Comparison of ENCODE assay signal across 8 cellular contexts in genomic region chr16:67719778-67720144, GRCh38. TPM values are rescaled to one million over a fixed set of nuclear protein-coding genes. Genes with fewer than 3 reads are reported as not detected.
DNase-seq lines count a peak whose midpoint lies in the region; ATAC-seq, FAIRE-seq and TF ChIP-seq lines count a peak whose summit lies in the region.

No MANE protein-coding gene starts in this region.

- WGBS in HUES64 = 1% methylated on average over 4 of the region's 5 CpGs

- H3K9ac ChIP-seq in HUES64 (ENCODE audit: low read depth, low read length) (peak overlapping the region; percentile 77), stomach smooth muscle (ENCODE audit: low read length in 2 of 2) (peak overlapping the region; percentile 86 to 94)

- H3K4me1 Mint-ChIP-seq in WTC11 (peaks cover 19% of the 10 kb centered on the region), endothelial cell (ENCODE audit: unreplicated experiment) (peaks cover 27% of the 10 kb centered on the region)

- H3K36me3 Mint-ChIP-seq in WTC11 (no peaks in the 10 kb centered on the region), endothelial cell (ENCODE audit: low read depth, unreplicated experiment) (peaks cover 5% of the 10 kb centered on the region)

- no peaks in the 10 kb centered on the region for H3K27me3 Mint-ChIP-seq in WTC11 (ENCODE audit: low read depth)
- peaks cover 5% of the 10 kb centered on the region for H3K27me3 Mint-ChIP-seq in endothelial cell (ENCODE audit: unreplicated experiment)

- peak overlapping the region; percentile 50 for H3K27ac ChIP-seq in HUES64 (ENCODE audit: low read depth, low read length)
- H3K27ac ChIP-seq in lower lobe of right lung = peak overlapping the region; percentile 86
- H3K27ac ChIP-seq in stomach smooth muscle (ENCODE audit: low read length) = peak overlapping the region; percentile 81

- no peaks in the 10 kb centered on the region for H3K9me3 ChIP-seq in HUES64 (ENCODE audit: insufficient read depth, low read depth, low read length)
- no peaks in the 10 kb centered on the region for H3K9me3 ChIP-seq in lower lobe of right lung
- H3K9me3 ChIP-seq in stomach smooth muscle (ENCODE audit: control insufficient read depth in 2 of 2, low read length in 2 of 2) = no peaks in the 10 kb centered on the region

- peaks cover 3% of the 10 kb centered on the region; the same call in 1 of the 2 replicates for H3K4me1 ChIP-seq in HUES64 (ENCODE audit: insufficient read depth, low read length)
- peaks cover 20% of the 10 kb centered on the region for H3K4me1 ChIP-seq in lower lobe of right lung
- peaks cover 18% of the 10 kb centered on the region for H3K4me1 ChIP-seq in stomach smooth muscle (ENCODE audit: control insufficient read depth, insufficient read depth, low read length)

- peak; percentile 12; the same call in 1 of the 2 replicates for ATAC-seq in WTC11
- ATAC-seq in lower lobe of right lung = peak; percentile 54 to 55

- intact Hi-C loops in lower lobe of right lung (cut with DNase I) = no loop called here

- FAIRE-seq in GM19239 (lab: Jason Lieb, UNC) = no peak

- H3K27ac Mint-ChIP-seq in WTC11 (peak overlapping the region; percentile 82), endothelial cell (ENCODE audit: unreplicated experiment) (peak overlapping the region; percentile 99)

- H3K36me3 ChIP-seq in HUES64 (ENCODE audit: insufficient read depth, low read length) = peaks cover 4% of the 10 kb centered on the region; the same call in 1 of the 2 replicates
- peaks cover 15% of the 10 kb centered on the region for H3K36me3 ChIP-seq in lower lobe of right lung
- H3K36me3 ChIP-seq in stomach smooth muscle (ENCODE audit: control insufficient read depth in 2 of 2, insufficient read depth in 2 of 2, low read length in 2 of 2) = peaks cover 2 to 3% of the 10 kb centered on the region in 2 donors

- POLR2A ChIA-PET in WTC11 (lab: Charles Lee) = interaction anchor here (0.6 to 1.3 kb wide), 4 partner anchors 25 to 117 kb away, joined by 3 to 11 read pairs (median 6); partner anchors contain the start of genes RANBP10 and TSNAXIP1

- H3K9me3 Mint-ChIP-seq in WTC11 (no peaks in the 10 kb centered on the region), endothelial cell (ENCODE audit: unreplicated experiment) (no peaks in the 10 kb centered on the region)

- DNase-seq in AG08396 (ENCODE audit: low spot score) (peak; percentile 79), WTC11 (ENCODE audit: low spot score) (no peak), endothelial cell (ENCODE audit: low spot score) (peak; percentile 18), lower lobe of right lung (no peak), GM19239 (ENCODE audit: insufficient read length, low spot score) (no peak)

- H3K4me3 ChIP-seq in GM12875 (ENCODE audit: low read depth, low read length) (peak overlapping the region; percentile 74), HUES64 (ENCODE audit: low read length) (peak overlapping the region; percentile 93), lower lobe of right lung (peak overlapping the region; percentile 96), stomach smooth muscle (ENCODE audit: low read length in 2 of 2) (peak overlapping the region; percentile 84 to 89)

- H3K4me3 Mint-ChIP-seq in WTC11 (peak overlapping the region; percentile 91), endothelial cell (ENCODE audit: unreplicated experiment) (peak overlapping the region; percentile 98)

- no peak for TF ChIP-seq CTCF in GM12875 (IDR thresholded peaks at IDR 0.05; ENCODE audit: borderline replicate concordance, insufficient read depth, low read depth, low read length)
- no peak for TF ChIP-seq CTCF in WTC11 (IDR thresholded peaks at IDR 0.05)
- TF ChIP-seq CTCF in endothelial cell (IDR thresholded peaks at IDR 0.05; ENCODE audit: unreplicated experiment) = no peak
- no peak for TF ChIP-seq CTCF in lower lobe of right lung (IDR thresholded peaks at IDR 0.05)

- CTCF ChIA-PET in WTC11 (lab: Charles Lee) = interaction anchor here (0.6 to 3.7 kb wide), 17 partner anchors 27 to 288 kb away, joined by 3 to 18 read pairs (median 5); partner anchors contain the start of genes ATP6V0D1, C16orf86, CTCF and ENKD1

- no peaks in the 10 kb centered on the region for H3K27me3 ChIP-seq in HUES64 (ENCODE audit: insufficient read depth, low read length)
- no peaks in the 10 kb centered on the region for H3K27me3 ChIP-seq in lower lobe of right lung (ENCODE audit: low read depth)
- H3K27me3 ChIP-seq in stomach smooth muscle (ENCODE audit: control insufficient read depth in 1 of 2, insufficient read depth in 2 of 2, low read length in 2 of 2) = no peaks in the 10 kb centered on the region

TF ChIP-seq in WTC11, 78 proteins besides CTCF, POLR2A, EP300 and RAD21:
- TF ChIP-seq USF2 (CRISPR knock-in tag; IDR thresholded peaks at IDR 0.05) (peak; percentile 30; the same call in 1 of the 2 replicates), CREM (CRISPR knock-in tag; IDR thresholded peaks at IDR 0.05) (0 out of 2 replicates have a peak, but pooled peaks have one; percentile 3), SMAD4 (CRISPR knock-in tag; IDR thresholded peaks at IDR 0.05) (no peak)

RNA-seq across cellular contexts. Expression of gene GFOD2, which starts 0.6 kb away (rescaled TPM):
- polyA plus RNA-seq in HUES64 (2013, experiment 1 of 2) = 16.9 TPM
- 18.1 TPM for polyA plus RNA-seq in HUES64 (2013, experiment 2 of 2)
- total RNA-seq in WTC11 (2021) (19.3 to 29.5 TPM (median 22.8 TPM) in 3 replicates), endothelial cell (ENCODE audit: unreplicated experiment) (44.2 TPM), lower lobe of right lung (18.9 TPM)

RNA-seq across cellular contexts. Expression of gene C16orf86, which starts 53.1 kb away (rescaled TPM):
- polyA plus RNA-seq in HUES64 (2013, experiment 1 of 2) = 0.45 TPM
- 1.3 TPM for polyA plus RNA-seq in HUES64 (2013, experiment 2 of 2)
- total RNA-seq in WTC11 (2021) (4.1 to 5.4 TPM (median 4.9 TPM) in 3 replicates), endothelial cell (ENCODE audit: unreplicated experiment) (1.8 TPM), lower lobe of right lung (5.3 TPM)

RNA-seq across cellular contexts. Expression of gene ENKD1, which starts 53.2 kb away (rescaled TPM):
- 6.5 TPM for polyA plus RNA-seq in HUES64 (2013, experiment 1 of 2)
- polyA plus RNA-seq in HUES64 (2013, experiment 2 of 2) = 9.9 TPM
- total RNA-seq in WTC11 (2021) (10.3 to 11.9 TPM (median 11.7 TPM) in 3 replicates), endothelial cell (ENCODE audit: unreplicated experiment) (9.9 TPM), lower lobe of right lung (19.4 TPM)

RNA-seq across cellular contexts. Expression of gene PARD6A, which starts 59.0 kb away (rescaled TPM):
- 7.2 TPM for polyA plus RNA-seq in HUES64 (2013, experiment 1 of 2)
- polyA plus RNA-seq in HUES64 (2013, experiment 2 of 2) = 6.1 TPM
- total RNA-seq in WTC11 (2021) (17.1 to 18.5 TPM (median 17.4 TPM) in 3 replicates), endothelial cell (ENCODE audit: unreplicated experiment) (1.2 TPM), lower lobe of right lung (5.5 TPM)

RNA-seq across cellular contexts. Expression of gene ACD, which starts 59.7 kb away (rescaled TPM):
- polyA plus RNA-seq in HUES64 (2013, experiment 1 of 2) = 28.5 TPM
- polyA plus RNA-seq in HUES64 (2013, experiment 2 of 2) = 37.8 TPM
- total RNA-seq in WTC11 (2021) = 38.1 to 41.3 TPM (median 40.7 TPM) in 3 replicates
- total RNA-seq in endothelial cell (ENCODE audit: unreplicated experiment) = 27.1 TPM
- 16.6 TPM for total RNA-seq in lower lobe of right lung

Comparison
In these comparisons a context has a peak if more than half of its experiments do, and no peak if none do; other contexts are left out.
1. DNase-seq: peak in AG08396 (single experiment) and endothelial cell (single experiment); none in WTC11 (single experiment), lower lobe of right lung (single experiment) and GM19239 (single experiment).
2. Peak in every context shown above with its lines, with median percentiles within 50 percentile points of each other: H3K4me3 ChIP-seq and H3K27ac ChIP-seq.